20 cellular contexts compared by ENCODE assay signal in the genomic region with DNA sequence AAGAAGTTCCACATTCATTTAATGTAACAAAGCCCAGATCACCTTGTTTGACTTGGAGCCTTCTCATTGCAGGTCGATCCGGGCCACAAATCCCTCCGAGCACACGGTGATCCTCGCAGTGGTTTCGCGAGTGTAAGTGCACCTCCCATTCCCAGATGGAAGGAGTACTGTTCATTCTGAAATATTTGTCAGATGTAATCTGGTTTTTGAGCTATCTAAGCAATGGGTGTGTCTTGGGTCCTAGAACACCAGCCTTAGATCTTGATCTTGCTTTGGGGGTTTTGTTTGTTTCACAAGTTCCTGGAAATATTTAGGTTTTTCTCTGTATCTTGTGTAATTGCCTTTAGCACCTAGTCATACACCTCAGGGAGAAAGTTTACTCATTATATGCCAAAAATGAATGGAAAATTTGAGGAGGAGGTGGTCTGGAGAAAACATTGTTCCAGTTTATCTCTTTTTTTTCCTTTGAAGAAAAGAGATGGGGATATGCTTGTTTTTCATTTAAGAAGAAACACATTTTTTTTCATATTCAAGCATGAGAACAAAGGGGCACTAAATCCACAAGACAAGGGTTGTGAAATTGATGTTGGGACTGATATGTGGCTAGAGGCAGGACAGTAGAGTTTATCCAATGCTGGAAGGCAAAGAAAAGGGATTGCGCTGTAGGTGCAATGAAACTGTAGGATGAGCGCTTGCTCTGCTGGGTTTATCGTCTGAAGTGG.
A peak's percentile ranks its signal among the peaks of the same experiment; 100 is the strongest.
DNase-seq lines count a peak whose midpoint lies in the region; FAIRE-seq and TF ChIP-seq lines count a peak whose summit lies in the region.
"Had no signal": no experiment of that assay in that cellular context is flagged by ENCODE, and none has a peak within 500 bp of the region (broad histone marks: within the 10 kb centered on the region; RNA-seq: fewer than 3 reads in every experiment).

No MANE protein-coding gene starts in this region.

- peak overlapping the region; percentile 10 for H2AFZ ChIP-seq in osteoblast (ENCODE audit: low read length)

- H3K27ac Mint-ChIP-seq in activated CD4-positive, alpha-beta T cell treated with anti-CD3 and anti-CD28 coated beads, Interleukin-2, amount 10 ng/mL, durations not matched to agents 24 days and 14 days, result peak overlapping the region; percentile 78
- H3K27ac Mint-ChIP-seq in activated T-helper 2 cell treated with anti-CD3 and anti-CD28 coated beads, Interferon-gamma antibody, Interleukin-2, Interleukin-4, amounts not matched to agents 10 μg/mL and 5 μg/mL and 100 μg/mL, durations not matched to agents 14 hours and 24 hours and 36 hours, result peak overlapping the region; percentile 84
- H3K27ac Mint-ChIP-seq: CD4-positive, alpha-beta T cell had no signal

- H3K36me3 ChIP-seq in osteoblast (ENCODE audit: insufficient read depth, low read length), result no peaks in the 10 kb centered on the region
- H3K36me3 ChIP-seq: transverse colon had no signal

- H3K4me3 Mint-ChIP-seq in activated CD4-positive, alpha-beta T cell treated with anti-CD3 and anti-CD28 coated beads, Interleukin-2, amount 10 ng/mL, durations not matched to agents 24 days and 14 days, result peak overlapping the region; percentile 39
- H3K4me3 Mint-ChIP-seq in activated T-helper 2 cell treated with anti-CD3 and anti-CD28 coated beads, Interferon-gamma antibody, Interleukin-2, Interleukin-4, amounts not matched to agents 10 μg/mL and 5 μg/mL and 100 μg/mL, durations not matched to agents 14 hours and 24 hours and 36 hours (ENCODE audit: low read depth), result peak overlapping the region; percentile 34
- H3K4me3 Mint-ChIP-seq: CD4-positive, alpha-beta T cell had no signal

- H3K4me2 ChIP-seq in osteoblast (ENCODE audit: insufficient read depth, low read length), result no peak overlapping the region

- H3K4me1 ChIP-seq in osteoblast (ENCODE audit: insufficient read depth, low read length), result no peaks in the 10 kb centered on the region
- H3K4me1 ChIP-seq: body of pancreas had no signal

- H3K27ac ChIP-seq in osteoblast (ENCODE audit: low read depth, low read length) (no peak overlapping the region), coronary artery (no peak overlapping the region)
- H3K27ac ChIP-seq: body of pancreas, transverse colon had no signal

- H3K27me3 Mint-ChIP-seq in activated CD4-positive, alpha-beta T cell treated with anti-CD3 and anti-CD28 coated beads, Interleukin-2, amount 10 ng/mL, durations not matched to agents 24 days and 14 days, result peaks cover 4% of the 10 kb centered on the region
- peaks cover 5% of the 10 kb centered on the region for H3K27me3 Mint-ChIP-seq in activated T-helper 2 cell treated with anti-CD3 and anti-CD28 coated beads, Interferon-gamma antibody, Interleukin-2, Interleukin-4, amounts not matched to agents 10 μg/mL and 5 μg/mL and 100 μg/mL, durations not matched to agents 14 hours and 24 hours and 36 hours (ENCODE audit: low read depth)
- H3K27me3 Mint-ChIP-seq: CD4-positive, alpha-beta T cell had no signal

- DNase-seq in activated CD4-positive, alpha-beta T cell treated with anti-CD3 and anti-CD28 coated beads, Interleukin-2, amount 10 ng/mL, durations not matched to agents 24 days and 14 days, result peak; percentile 58
- DNase-seq in activated CD4-positive, alpha-beta T cell treated with anti-CD3 and anti-CD28 coated beads, Interleukin-2, amount 50 U/mL, for 48 hours, result no peak
- DNase-seq in LNCaP clone FGC (ENCODE audit: low read depth), result peak; percentile 62
- DNase-seq in activated T-helper 2 cell treated with anti-CD3 and anti-CD28 coated beads, Interferon-gamma antibody, Interleukin-2, Interleukin-4, amounts not matched to agents 10 μg/mL and 5 μg/mL and 100 μg/mL, durations not matched to agents 14 hours and 24 hours and 36 hours (ENCODE audit: low spot score), result no peak
- DNase-seq in osteoblast (ENCODE audit: insufficient read length, low spot score, missing footprints), result no peak
- DNase-seq in frontal cortex (ENCODE audit: low spot score in 2 of 2), result no peak
- DNase-seq in coronary artery (ENCODE audit: low spot score), result no peak
- DNase-seq in COLO829 (ENCODE audit: low spot score), result no peak
- DNase-seq: activated CD4-positive, alpha-beta T cell treated with anti-CD3 and anti-CD28 coated beads for 48 hours; body of pancreas; CD4-positive, alpha-beta T cell; EL; hippocampal formation; KG1; left cardiac atrium; mammary epithelial cell; NCI-H1417 treated with DMSO at 0.1 percent for 48 hours; transverse colon had no signal

- H3K27me3 ChIP-seq in osteoblast (ENCODE audit: insufficient read depth, low read length), result peaks cover 25% of the 10 kb centered on the region
- H3K27me3 ChIP-seq: body of pancreas, transverse colon had no signal

- no peaks in the 10 kb centered on the region for H3K9me3 ChIP-seq in osteoblast (ENCODE audit: low read depth, low read length)
- H3K9me3 ChIP-seq: body of pancreas, transverse colon had no signal

- peaks cover 2% of the 10 kb centered on the region for H3K36me3 Mint-ChIP-seq in activated CD4-positive, alpha-beta T cell treated with anti-CD3 and anti-CD28 coated beads, Interleukin-2, amount 10 ng/mL, durations not matched to agents 24 days and 14 days (ENCODE audit: low read depth)
- no peaks in the 10 kb centered on the region for H3K36me3 Mint-ChIP-seq in activated T-helper 2 cell treated with anti-CD3 and anti-CD28 coated beads, Interferon-gamma antibody, Interleukin-2, Interleukin-4, amounts not matched to agents 10 μg/mL and 5 μg/mL and 100 μg/mL, durations not matched to agents 14 hours and 24 hours and 36 hours (ENCODE audit: low read depth)

- intact Hi-C loops in activated CD4-positive, alpha-beta T cell treated with anti-CD3 and anti-CD28 coated beads, Interleukin-2, amount 10 ng/mL, durations not matched to agents 24 days and 14 days (cut with micrococcal nuclease), result loop anchor here (1.0 to 5.0 kb wide), 4 partner anchors 27 to 163 kb away; a partner anchor contains a TSS
- intact Hi-C loops in activated T-helper 2 cell treated with anti-CD3 and anti-CD28 coated beads, Interferon-gamma antibody, Interleukin-2, Interleukin-4, amounts not matched to agents 10 μg/mL and 5 μg/mL and 100 μg/mL, durations not matched to agents 14 hours and 24 hours and 36 hours (cut with micrococcal nuclease), result loop anchor here (1.0 to 5.0 kb wide), 4 partner anchors 27 to 164 kb away; a partner anchor contains a TSS

- H3K4me3 ChIP-seq in LNCaP clone FGC (ENCODE audit: low read depth, low read length) (no peak overlapping the region), osteoblast (ENCODE audit: insufficient read depth, low read length) (no peak overlapping the region), coronary artery (no peak overlapping the region)
- H3K4me3 ChIP-seq: body of pancreas, transverse colon had no signal

- TF ChIP-seq CTCF in LNCaP clone FGC (IDR thresholded peaks at IDR 0.05; ENCODE audit: control insufficient read depth, extremely low read depth, insufficient read depth) (no peak), osteoblast (IDR thresholded peaks at IDR 0.05; ENCODE audit: extremely low read depth, low read depth, low read length) (no peak), coronary artery (IDR thresholded peaks at IDR 0.05) (no peak)

- H3K79me2 ChIP-seq in osteoblast (ENCODE audit: insufficient read depth, low read length), result no peaks in the 10 kb centered on the region

- H3K4me1 Mint-ChIP-seq in activated CD4-positive, alpha-beta T cell treated with anti-CD3 and anti-CD28 coated beads, Interleukin-2, amount 10 ng/mL, durations not matched to agents 24 days and 14 days, result peaks cover 29% of the 10 kb centered on the region
- H3K4me1 Mint-ChIP-seq in activated T-helper 2 cell treated with anti-CD3 and anti-CD28 coated beads, Interferon-gamma antibody, Interleukin-2, Interleukin-4, amounts not matched to agents 10 μg/mL and 5 μg/mL and 100 μg/mL, durations not matched to agents 14 hours and 24 hours and 36 hours (ENCODE audit: low read depth), result peaks cover 40% of the 10 kb centered on the region

- H3K9me3 Mint-ChIP-seq in activated CD4-positive, alpha-beta T cell treated with anti-CD3 and anti-CD28 coated beads, Interleukin-2, amount 10 ng/mL, durations not matched to agents 24 days and 14 days, result no peaks in the 10 kb centered on the region
- no peaks in the 10 kb centered on the region for H3K9me3 Mint-ChIP-seq in activated T-helper 2 cell treated with anti-CD3 and anti-CD28 coated beads, Interferon-gamma antibody, Interleukin-2, Interleukin-4, amounts not matched to agents 10 μg/mL and 5 μg/mL and 100 μg/mL, durations not matched to agents 14 hours and 24 hours and 36 hours
- H3K9me3 Mint-ChIP-seq: CD4-positive, alpha-beta T cell had no signal

- H4K20me1 ChIP-seq in osteoblast (ENCODE audit: insufficient read depth, low read length), result no peaks in the 10 kb centered on the region

- FAIRE-seq in frontal cortex (lab: Jason Lieb, UNC), result no peak
- FAIRE-seq: A204.1, GM12891 had no signal

Comparison
In these comparisons a context has a peak if more than half of its experiments do, and no peak if none do; other contexts are left out.
1. DNase-seq: peak in activated CD4-positive, alpha-beta T cell treated with anti-CD3 and anti-CD28 coated beads, Interleukin-2, amount 10 ng/mL, durations not matched to agents 24 days and 14 days (single experiment) and LNCaP clone FGC (single experiment); none in activated CD4-positive, alpha-beta T cell treated with anti-CD3 and anti-CD28 coated beads, Interleukin-2, amount 50 U/mL, for 48 hours (0 of 2), activated T-helper 2 cell treated with anti-CD3 and anti-CD28 coated beads, Interferon-gamma antibody, Interleukin-2, Interleukin-4, amounts not matched to agents 10 μg/mL and 5 μg/mL and 100 μg/mL, durations not matched to agents 14 hours and 24 hours and 36 hours (single experiment), osteoblast (single experiment), frontal cortex (0 of 2), coronary artery (single experiment) and COLO829 (single experiment).